Comparison of ENCODE assay signal across 13 cellular contexts in the genomic region with DNA sequence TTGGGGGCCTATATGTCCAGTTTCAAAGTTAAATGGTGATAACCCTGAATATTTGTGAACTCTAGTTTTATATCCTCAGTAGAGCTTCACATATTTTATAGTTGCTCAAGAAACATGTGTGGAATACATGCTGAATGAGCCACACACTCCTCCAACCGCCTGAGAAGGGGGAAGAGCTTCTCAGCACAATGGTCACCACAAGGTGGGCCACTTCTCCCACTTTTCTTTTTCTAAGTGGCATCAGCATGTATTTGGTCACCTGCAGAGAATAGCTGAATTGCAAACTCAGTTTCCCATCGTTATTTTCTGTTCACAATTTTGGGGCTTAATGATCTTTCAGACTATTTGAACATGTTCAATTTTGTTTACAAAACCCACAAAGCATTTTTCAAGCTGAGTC.
DNase-seq lines count a peak whose midpoint lies in the region; TF ChIP-seq lines count a peak whose summit lies in the region.
"Had no signal": no experiment of that assay in that cellular context is flagged by ENCODE, and none has a peak within 500 bp of the region (broad histone marks: within the 10 kb centered on the region; RNA-seq: fewer than 3 reads in every experiment).

No MANE protein-coding gene starts in this region.

- H3K27ac ChIP-seq in osteoblast (ENCODE audit: low read depth, low read length), result no peak overlapping the region
- H3K27ac ChIP-seq: colonic mucosa, lower lobe of right lung had no signal

- no peaks in the 10 kb centered on the region for H3K4me1 ChIP-seq in osteoblast (ENCODE audit: insufficient read depth, low read length)
- H3K4me1 ChIP-seq: colonic mucosa, lower lobe of right lung had no signal

- no peaks in the 10 kb centered on the region for H4K20me1 ChIP-seq in osteoblast (ENCODE audit: insufficient read depth, low read length)

- H3K36me3 ChIP-seq in osteoblast (ENCODE audit: insufficient read depth, low read length), result no peaks in the 10 kb centered on the region
- H3K36me3 ChIP-seq: colonic mucosa, lower lobe of right lung had no signal

- H3K4me3 ChIP-seq in choroid plexus epithelial cell (ENCODE audit: low read depth, low read length) (no peak overlapping the region), osteoblast (ENCODE audit: insufficient read depth, low read length) (no peak overlapping the region)
- H3K4me3 ChIP-seq: colonic mucosa, lower lobe of right lung had no signal

- H3K4me2 ChIP-seq in osteoblast (ENCODE audit: insufficient read depth, low read length), result no peak overlapping the region

- TF ChIP-seq CTCF in choroid plexus epithelial cell (conservative IDR thresholded peaks at IDR 0.05; ENCODE audit: low read depth, low read length), result peak; percentile 31
- TF ChIP-seq CTCF in osteoblast (IDR thresholded peaks at IDR 0.05; ENCODE audit: extremely low read depth, low read depth, low read length), result peak; percentile 6

- H2AFZ ChIP-seq in osteoblast (ENCODE audit: low read length), result no peak overlapping the region

- H3K79me2 ChIP-seq in osteoblast (ENCODE audit: insufficient read depth, low read length), result no peaks in the 10 kb centered on the region

- DNase-seq in DMS53 (lab: John Stamatoyannopoulos, UW) (peak; percentile 32), DMS53 treated with DMSO at 0.1 percent for 48 hours (lab: John Stamatoyannopoulos, UW; ENCODE audit: unreplicated experiment) (no peak), NCI-H82 treated with DMSO at 0.1 percent for 48 hours (lab: John Stamatoyannopoulos, UW; ENCODE audit: unreplicated experiment) (peak; percentile 6), choroid plexus epithelial cell (ENCODE audit: low read depth) (peak; percentile 9), osteoblast (ENCODE audit: insufficient read length, low spot score, missing footprints) (no peak), NCI-H1417 treated with DMSO at 0.1 percent for 48 hours (lab: John Stamatoyannopoulos, UW) (no peak), Ammon's horn (ENCODE audit: low spot score) (no peak), COLO668 (lab: John Stamatoyannopoulos, UW; ENCODE audit: unreplicated experiment) (no peak)
- DNase-seq: 8988T; activated T-cell treated with anti-CD3 and anti-CD28 coated beads, Interleukin-2, amount 50 U/mL, for 24 hours; colonic mucosa; lower lobe of right lung; NCI-H2107 had no signal

- H3K9me3 ChIP-seq in osteoblast (ENCODE audit: low read depth, low read length), result no peaks in the 10 kb centered on the region
- H3K9me3 ChIP-seq: colonic mucosa, lower lobe of right lung had no signal

- H3K27me3 ChIP-seq in osteoblast (ENCODE audit: insufficient read depth, low read length), result no peaks in the 10 kb centered on the region
- H3K27me3 ChIP-seq: colonic mucosa had no signal

Comparison
In these comparisons a context has a peak if more than half of its experiments do, and no peak if none do; other contexts are left out.
1. DNase-seq: peak in DMS53 (single experiment), NCI-H82 treated with DMSO at 0.1 percent for 48 hours (single experiment) and choroid plexus epithelial cell (single experiment); none in DMS53 treated with DMSO at 0.1 percent for 48 hours (single experiment), osteoblast (single experiment), NCI-H1417 treated with DMSO at 0.1 percent for 48 hours (single experiment), Ammon's horn (single experiment) and COLO668 (single experiment).